ENCODE assay signal across 8 cellular contexts in the genomic region with DNA sequence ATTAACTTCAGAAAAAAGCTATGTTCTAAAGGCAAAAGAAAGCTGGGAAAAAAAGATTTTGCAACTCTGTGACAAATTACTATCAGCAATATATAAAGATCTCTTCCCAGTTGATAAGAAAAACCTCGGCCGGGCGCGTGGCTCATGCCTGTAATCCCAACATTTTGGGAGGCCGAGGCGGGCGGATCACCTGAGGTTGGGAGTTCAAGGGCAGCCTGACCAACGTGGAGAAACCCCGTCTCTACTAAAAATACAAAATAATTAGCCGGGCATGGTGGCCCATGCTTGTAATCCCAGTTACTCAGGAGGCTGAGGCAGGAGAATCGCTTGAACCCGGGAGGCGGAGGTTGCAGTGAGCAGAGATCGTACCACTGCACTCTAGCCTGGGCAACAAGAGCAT. TPM values are rescaled to one million over a fixed set of nuclear protein-coding genes. Genes with fewer than 3 reads are reported as not detected.
DNase-seq lines count a peak whose midpoint lies in the region; ATAC-seq and TF ChIP-seq lines count a peak whose summit lies in the region.
"Not testable (repeated sequence)": the region's sequence is repeated elsewhere in the genome, so short reads cannot be mapped to it uniquely, and the experiment has no call there.

No MANE protein-coding gene starts in this region.

- H3K4me3 Mint-ChIP-seq in activated T-helper 17 cell treated with anti-CD3 and anti-CD28 coated beads, Interleukin-2, amount 50 U/mL, for 72 hours, result peak overlapping the region; percentile 100
- peak overlapping the region; percentile 83 for H3K4me3 Mint-ChIP-seq in natural killer cell
- H3K4me3 Mint-ChIP-seq in stimulated activated naive CD8-positive, alpha-beta T cell treated with anti-CD3 and anti-CD28 coated beads, Interleukin-15, Interleukin-2, amounts not matched to agents 100 ng/mL and 50 ng/mL, for 24 hours, result peak overlapping the region; percentile 92

- CTCF ChIA-PET in BJ (lab: Yijun Ruan, JAX), result interaction anchor here (0.6 to 3.6 kb wide), 2 partner anchors 39 to 80 kb away, joined by 3 to 23 read pairs; no protein-coding TSS in a partner anchor
- CTCF ChIA-PET in SK-N-SH (lab: Yijun Ruan, JAX), result interaction anchor here (0.8 to 1.3 kb wide), 2 partner anchors 81 to 88 kb away, joined by 3 to 4 read pairs; no protein-coding TSS in a partner anchor

- H3K36me3 Mint-ChIP-seq in activated T-helper 17 cell treated with anti-CD3 and anti-CD28 coated beads, Interleukin-2, amount 50 U/mL, for 72 hours (ENCODE audit: low read depth), result peaks cover 29% of the 10 kb centered on the region
- not testable (repeated sequence) for H3K36me3 Mint-ChIP-seq in natural killer cell
- H3K36me3 Mint-ChIP-seq in stimulated activated naive CD8-positive, alpha-beta T cell treated with anti-CD3 and anti-CD28 coated beads, Interleukin-15, Interleukin-2, amounts not matched to agents 100 ng/mL and 50 ng/mL, for 24 hours (ENCODE audit: low read depth), result peaks cover 23% of the 10 kb centered on the region

- not testable (repeated sequence) for TF ChIP-seq EP300 in SK-N-SH (IDR thresholded peaks at IDR 0.05; ENCODE audit: borderline replicate concordance in 1 of 2, low read depth in 1 of 2, low read length in 1 of 2)

- not testable (repeated sequence) for H3K27ac ChIP-seq in HUES64 (ENCODE audit: low read depth, low read length)
- H3K27ac ChIP-seq in SK-N-SH (ENCODE audit: low read depth in 2 of 2, low read length in 1 of 2) (peak overlapping the region; percentile 73 to 86; a peak in 3 of 4 replicates), colonic mucosa (peak overlapping the region; percentile 98), left ventricle myocardium inferior (replicated peaks) (peak overlapping the region; percentile 89)

- H3K36me3 ChIP-seq in BJ (ENCODE audit: control insufficient read depth, insufficient read depth, low read length); HUES64 (ENCODE audit: insufficient read depth, low read length); SK-N-SH (replicated peaks in 1 of 2; ENCODE audit: control insufficient read depth in 1 of 2, insufficient read depth in 2 of 2, low read length in 1 of 2); colonic mucosa; left ventricle myocardium inferior: not testable (repeated sequence)

- H3K4me1 ChIP-seq in HUES64 (ENCODE audit: insufficient read depth, low read length) (peaks cover 15% of the 10 kb centered on the region), SK-N-SH (ENCODE audit: control insufficient read depth in 1 of 2, insufficient read depth in 2 of 2, low read depth in 1 of 2, low read length in 1 of 2) (peaks cover 2 to 22% of the 10 kb centered on the region in 2 experiments; a peak in 3 of 4 replicates), left ventricle myocardium inferior (peaks cover 56% of the 10 kb centered on the region)
- H3K4me1 ChIP-seq in colonic mucosa, result not testable (repeated sequence)

- not testable (repeated sequence) for TF ChIP-seq RAD21 in SK-N-SH (IDR thresholded peaks at IDR 0.05; ENCODE audit: low read length)

- ATAC-seq in activated T-helper 17 cell treated with anti-CD3 and anti-CD28 coated beads, Interleukin-2, amount 50 U/mL, for 72 hours (replicated peaks); natural killer cell: not testable (repeated sequence)

- H3F3A ChIP-seq in SK-N-SH (replicated peaks; ENCODE audit: insufficient read depth), result peaks cover 18% of the 10 kb centered on the region

- peak overlapping the region; percentile 49; the same call in 1 of the 2 replicates for H3K4me3 ChIP-seq in BJ (ENCODE audit: low read depth, low read length)
- H3K4me3 ChIP-seq in HUES64 (ENCODE audit: low read length), result peak overlapping the region; percentile 69; the same call in 1 of the 2 replicates
- H3K4me3 ChIP-seq in SK-N-SH (ENCODE audit: low read depth in 2 of 2, low read length in 1 of 2), result peak overlapping the region in 1 of 2 experiments; percentile 62; a peak in 2 of 4 replicates
- not testable (repeated sequence) for H3K4me3 ChIP-seq in colonic mucosa
- peak overlapping the region; percentile 66 for H3K4me3 ChIP-seq in left ventricle myocardium inferior

- POLR2A ChIA-PET in BJ (lab: Charles Lee), result interaction anchor here (0.6 kb wide), 1 partner anchor 1129 kb away, joined by 3 read pairs; no protein-coding TSS in a partner anchor
- POLR2A ChIA-PET in SK-N-SH (lab: Yijun Ruan, JAX), result interaction anchor here (0.6 to 1.6 kb wide), 2 partner anchors 57 to 93 kb away, joined by 3 to 7 read pairs; partner anchors contain the start of gene TXN2

- H3K4me1 Mint-ChIP-seq in activated T-helper 17 cell treated with anti-CD3 and anti-CD28 coated beads, Interleukin-2, amount 50 U/mL, for 72 hours, result not testable (repeated sequence)
- peaks cover 32 to 36% of the 10 kb centered on the region in 2 donors for H3K4me1 Mint-ChIP-seq in natural killer cell
- H3K4me1 Mint-ChIP-seq in stimulated activated naive CD8-positive, alpha-beta T cell treated with anti-CD3 and anti-CD28 coated beads, Interleukin-15, Interleukin-2, amounts not matched to agents 100 ng/mL and 50 ng/mL, for 24 hours (ENCODE audit: low read depth), result peaks cover 36% of the 10 kb centered on the region

- not testable (repeated sequence) for DNase-seq in BJ (ENCODE audit: low read depth); SK-N-SH; colonic mucosa; left ventricle myocardium inferior; natural killer cell

- not testable (repeated sequence) for H3K9me3 ChIP-seq in HUES64 (ENCODE audit: insufficient read depth, low read depth, low read length); SK-N-SH; colonic mucosa; left ventricle myocardium inferior (replicated peaks)

- not testable (repeated sequence) for H3K9me2 ChIP-seq in SK-N-SH

- not testable (repeated sequence) for H3K9me3 Mint-ChIP-seq in activated T-helper 17 cell treated with anti-CD3 and anti-CD28 coated beads, Interleukin-2, amount 50 U/mL, for 72 hours; natural killer cell; stimulated activated naive CD8-positive, alpha-beta T cell treated with anti-CD3 and anti-CD28 coated beads, Interleukin-15, Interleukin-2, amounts not matched to agents 100 ng/mL and 50 ng/mL, for 24 hours

- not testable (repeated sequence) for TF ChIP-seq CTCF in BJ (IDR thresholded peaks at IDR 0.05; ENCODE audit: insufficient read depth, low read depth, low read length); SK-N-SH (IDR thresholded peaks at IDR 0.05); colonic mucosa (IDR thresholded peaks at IDR 0.05); left ventricle myocardium inferior (IDR thresholded peaks at IDR 0.05; ENCODE audit: borderline replicate concordance); natural killer cell (IDR thresholded peaks at IDR 0.05)

- H3K27ac Mint-ChIP-seq in activated T-helper 17 cell treated with anti-CD3 and anti-CD28 coated beads, Interleukin-2, amount 50 U/mL, for 72 hours, result peak overlapping the region; percentile 80
- H3K27ac Mint-ChIP-seq in natural killer cell, result peak overlapping the region; percentile 83 to 97
- H3K27ac Mint-ChIP-seq in stimulated activated naive CD8-positive, alpha-beta T cell treated with anti-CD3 and anti-CD28 coated beads, Interleukin-15, Interleukin-2, amounts not matched to agents 100 ng/mL and 50 ng/mL, for 24 hours, result not testable (repeated sequence)

- peak overlapping the region; percentile 74; the same call in 1 of the 2 replicates for H3K4me2 ChIP-seq in SK-N-SH

- peaks cover 29% of the 10 kb centered on the region for H4K20me1 ChIP-seq in SK-N-SH (ENCODE audit: insufficient read depth)

- H3K79me2 ChIP-seq in SK-N-SH (ENCODE audit: insufficient read depth), result peaks cover 58% of the 10 kb centered on the region

- not testable (repeated sequence) for H2AFZ ChIP-seq in SK-N-SH (ENCODE audit: low read depth)

- WGBS in HUES64, result 86% methylated on average over 14 of the region's 14 CpGs
- 91% methylated on average over 13 of the region's 14 CpGs for WGBS in SK-N-SH (ENCODE audit: low lambda C conversion rate)

- not testable (repeated sequence) for H3K9ac ChIP-seq in HUES64 (ENCODE audit: low read depth, low read length)
- H3K9ac ChIP-seq in SK-N-SH (peak overlapping the region; percentile 73; the same call in 1 of the 2 replicates), colonic mucosa (ENCODE audit: low read depth in 2 of 2, low read length in 2 of 2) (peak overlapping the region in 1 of 2 donors; percentile 94)

- not testable (repeated sequence) for H3K27me3 ChIP-seq in BJ (ENCODE audit: control insufficient read depth, insufficient read depth, low read length); HUES64 (ENCODE audit: insufficient read depth, low read length); SK-N-SH (ENCODE audit: insufficient read depth); colonic mucosa; left ventricle myocardium inferior (ENCODE audit: low read depth)

- not testable (repeated sequence) for H3K27me3 Mint-ChIP-seq in activated T-helper 17 cell treated with anti-CD3 and anti-CD28 coated beads, Interleukin-2, amount 50 U/mL, for 72 hours; natural killer cell (ENCODE audit: low read depth in 2 of 2); stimulated activated naive CD8-positive, alpha-beta T cell treated with anti-CD3 and anti-CD28 coated beads, Interleukin-15, Interleukin-2, amounts not matched to agents 100 ng/mL and 50 ng/mL, for 24 hours

- intact Hi-C loops in colonic mucosa (cut with DNase I), result not testable (repeated sequence)
- intact Hi-C loops in left ventricle myocardium inferior (cut with micrococcal nuclease) (loop anchor here (10.0 kb wide), 1 partner anchor 54 kb away; no protein-coding TSS in a partner anchor), natural killer cell (cut with micrococcal nuclease) (loop anchor here (5.0 kb wide), 2 partner anchors 63 to 83 kb away; no protein-coding TSS in a partner anchor)

RNA-seq across cellular contexts. Expression of gene MYH9, which starts 1.4 kb away (rescaled TPM):
- 262 and 340 TPM in 2 replicates for polyA plus RNA-seq in BJ (2011; rRNA removed)
- 504 and 810 TPM in 2 replicates for polyA minus RNA-seq in BJ (2011; rRNA and poly(A)+ RNA removed)
- 117 TPM for polyA plus RNA-seq in HUES64 (2013, experiment 1 of 2)
- 121 TPM for polyA plus RNA-seq in HUES64 (2013, experiment 2 of 2)
- polyA plus RNA-seq in SK-N-SH (2012; rRNA removed), result 202 and 303 TPM in 2 replicates
- 181 and 225 TPM in 2 replicates for polyA plus RNA-seq in SK-N-SH (2012; cell fraction: cytosol; rRNA removed)
- 401 and 439 TPM in 2 replicates for polyA plus RNA-seq in SK-N-SH (2012; cell fraction: nucleus; rRNA removed)
- total RNA-seq in activated T-helper 17 cell treated with anti-CD3 and anti-CD28 coated beads, Interleukin-2, amount 50 U/mL, for 72 hours, result 100 to 1,000 TPM; 782 to 800 TPM
- total RNA-seq in colonic mucosa, result 100 to 1,000 TPM; 711 to 719 TPM
- total RNA-seq in left ventricle myocardium inferior, result 150 TPM
- 1,000 to 10,000 TPM in 1 of 3 donors, 100 to 1,000 TPM in 2; 803 to 1,038 (median 808) TPM for total RNA-seq in natural killer cell
